ENCODE assay signal across 22 cellular contexts in genomic region chr5:139726248-139726647, GRCh38.
A peak's percentile ranks its signal among the peaks of the same experiment; 100 is the strongest.
DNase-seq lines count a peak whose midpoint lies in the region; ATAC-seq and FAIRE-seq lines count a peak whose summit lies in the region.
"Had no signal": no experiment of that assay in that cellular context is flagged by ENCODE, and none has a peak within 500 bp of the region (broad histone marks: within the 10 kb centered on the region; RNA-seq: fewer than 3 reads in every experiment).

No MANE protein-coding gene starts in this region.

- FAIRE-seq in RCC 7860 (lab: Jason Lieb, UNC): peak; percentile 91
- FAIRE-seq: GM12878, H1 had no signal

- no peak overlapping the region for H3K4me3 ChIP-seq in skeletal muscle cell (ENCODE audit: low read depth, low read length)
- H3K4me3 ChIP-seq: GM12878, MG63 had no signal

- peak; percentile 17 for DNase-seq in DMS79 treated with DMSO at 0.1 percent for 48 hours (lab: John Stamatoyannopoulos, UW)
- no peak for DNase-seq in DMS79 (lab: John Stamatoyannopoulos, UW)
- DNase-seq in RCC 7860 (ENCODE audit: low spot score): peak; percentile 87
- peak; percentile 11 for DNase-seq in iPS-NIHi11 (ENCODE audit: low spot score)
- peak; percentile 31 for DNase-seq in skeletal muscle cell (ENCODE audit: low read depth)
- DNase-seq: Caco-2; CD4-positive, alpha-beta T cell; DMS153; EL; Karpas-422; MG63; NCI-H1048; NCI-H1436; NCI-H1930; NCI-H524; NCI-H82; SW 1271 had no signal

- no peak for ATAC-seq in HG03521 (IDR thresholded peaks at IDR 0.05; ENCODE audit: unreplicated experiment)
- ATAC-seq in HG02759 (IDR thresholded peaks at IDR 0.05; ENCODE audit: unreplicated experiment): no peak
- ATAC-seq in HG03097 (IDR thresholded peaks at IDR 0.05; ENCODE audit: low FRiP score, unreplicated experiment): no peak
- ATAC-seq: GM12878 had no signal
